In the genomic region with DNA sequence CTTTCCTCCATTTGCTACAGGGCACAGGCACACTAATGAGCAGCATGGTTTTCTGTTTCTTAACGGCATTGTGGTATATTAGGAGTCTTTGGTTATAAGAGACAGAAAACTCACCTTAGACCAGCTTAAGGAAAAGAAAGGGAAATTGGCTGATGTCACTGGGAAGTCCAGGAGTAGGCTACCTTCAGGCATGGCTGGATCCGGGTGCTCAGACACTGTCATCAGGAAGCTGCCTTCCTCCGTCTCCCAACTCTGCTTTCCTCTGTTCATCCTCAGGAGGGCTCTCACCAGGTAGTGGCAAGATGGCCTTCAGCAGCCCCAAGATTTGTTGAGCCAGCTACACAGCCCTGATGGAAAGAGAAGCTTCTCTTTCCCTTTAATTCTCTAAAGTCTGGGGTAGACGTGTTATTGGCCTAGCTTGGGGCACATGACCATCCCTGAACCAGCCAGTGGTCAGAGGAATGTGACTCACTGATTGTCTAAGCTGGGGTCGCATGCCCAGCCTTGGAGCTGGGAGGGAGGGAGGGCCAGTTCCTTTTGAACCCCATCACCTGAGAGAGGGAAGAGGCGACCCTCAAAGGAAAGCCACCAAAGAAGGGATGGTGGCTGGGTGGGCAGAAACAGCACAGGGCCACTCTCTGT, we compare ENCODE assay signal across 17 cellular contexts.
"Had no signal": no experiment of that assay in that cellular context is flagged by ENCODE, and none has a peak within 500 bp of the region (broad histone marks: within the 10 kb centered on the region; RNA-seq: fewer than 3 reads in every experiment).

No MANE protein-coding gene starts in this region.

- H3K4me1 ChIP-seq: left ventricle myocardium inferior, right atrium auricular region had no signal

- H3K27ac ChIP-seq: brain microvascular endothelial cell, left ventricle myocardium inferior, right atrium auricular region had no signal

- H3K27me3 ChIP-seq: brain microvascular endothelial cell, right atrium auricular region had no signal

- H3K9me3 ChIP-seq: left ventricle myocardium inferior, right atrium auricular region had no signal

- H3K4me3 Mint-ChIP-seq: activated naive CD8-positive, alpha-beta T cell; central memory CD8-positive, alpha-beta T cell; memory B cell; natural killer cell; stimulated activated naive CD8-positive, alpha-beta T cell treated with anti-CD3 and anti-CD28 coated beads, Interleukin-15, amount 100 ng/mL, for 72 hours had no signal

- H3K27ac Mint-ChIP-seq: activated naive CD8-positive, alpha-beta T cell; memory B cell; natural killer cell; stimulated activated naive CD8-positive, alpha-beta T cell treated with anti-CD3 and anti-CD28 coated beads, Interleukin-15, amount 100 ng/mL, for 72 hours had no signal

- DNase-seq: activated gamma-delta T cell treated with Interleukin-2 at 50 U/mL for 16 hours; anterior cingulate cortex; brain microvascular endothelial cell; effector CD8-positive, alpha-beta T cell; foreskin fibroblast; hippocampal formation; left ventricle myocardium inferior; natural killer cell; small intestine; stimulated activated CD4-positive, alpha-beta T cell treated with anti-CD3 and anti-CD28 coated beads, Interleukin-4, amount 100 ng/mL, for 4 hours; stimulated activated CD8-positive, alpha-beta memory T cell treated with anti-CD3 and anti-CD28 coated beads, Interleukin-4, amount 100 ng/mL, for 48 hours; stimulated activated naive CD8-positive, alpha-beta T cell treated with anti-CD3 and anti-CD28 coated beads, Interleukin-15, amount 100 ng/mL, for 72 hours had no signal

- H3K4me1 Mint-ChIP-seq: memory B cell had no signal

- ATAC-seq: natural killer cell; stimulated activated naive CD8-positive, alpha-beta T cell treated with anti-CD3 and anti-CD28 coated beads, Interleukin-15, amount 100 ng/mL, for 72 hours had no signal

- H3K27me3 Mint-ChIP-seq: activated naive CD8-positive, alpha-beta T cell; central memory CD8-positive, alpha-beta T cell; memory B cell; progenitor cell of endocrine pancreas; stimulated activated naive CD8-positive, alpha-beta T cell treated with anti-CD3 and anti-CD28 coated beads, Interleukin-15, amount 100 ng/mL, for 72 hours had no signal

- H3K36me3 Mint-ChIP-seq: natural killer cell had no signal

- H3K4me3 ChIP-seq: left ventricle myocardium inferior, right atrium auricular region had no signal

- H3K9me3 Mint-ChIP-seq: central memory CD8-positive, alpha-beta T cell; memory B cell; natural killer cell; stimulated activated naive CD8-positive, alpha-beta T cell treated with anti-CD3 and anti-CD28 coated beads, Interleukin-15, amount 100 ng/mL, for 72 hours had no signal
